2 cellular contexts compared by ENCODE assay signal in genomic region chr1:231934797-231935196, GRCh38.
A peak's percentile ranks its signal among the peaks of the same experiment; 100 is the strongest.
TF ChIP-seq lines count a peak whose summit lies in the region.

No MANE protein-coding gene starts in this region.

TF ChIP-seq in K562, 482 proteins besides CTCF, POLR2A, EP300 and RAD21 (continued from another document and continues in another):
- TF ChIP-seq E4F1 (CRISPR knock-in tag; IDR thresholded peaks at IDR 0.05; ENCODE audit: borderline replicate concordance) (no peak), TSHZ1 (CRISPR knock-in tag; IDR thresholded peaks at IDR 0.05) (no peak), FOXP4 (CRISPR knock-in tag; IDR thresholded peaks at IDR 0.05; ENCODE audit: borderline replicate concordance) (no peak), ZBTB9 (CRISPR knock-in tag; IDR thresholded peaks at IDR 0.05) (peak; percentile 52; the same call in 1 of the 2 replicates), ZMIZ1 (IDR thresholded peaks at IDR 0.05; ENCODE audit: low read depth in 2 of 2, low read length in 2 of 2) (peak in 1 of 2 experiments; percentile 76; a peak in 1 of 4 replicates), TAF7 (tag; IDR thresholded peaks at IDR 0.05) (no peak), TCF3 (CRISPR knock-in tag; IDR thresholded peaks at IDR 0.05) (peak; percentile 83), KDM1A (IDR thresholded peaks at IDR 0.05) (peak; percentile 74 to 78), XRCC5 (IDR thresholded peaks at IDR 0.05; ENCODE audit: low read depth, low read length) (no peak), CBX3 (IDR thresholded peaks at IDR 0.05; ENCODE audit: borderline replicate concordance in 1 of 2, low read length in 2 of 2) (no peak), RBM25 (IDR thresholded peaks at IDR 0.05; ENCODE audit: low read depth, low read length, severe bottlenecking) (no peak)

TF ChIP-seq in HepG2, 621 proteins besides CTCF, POLR2A, EP300 and RAD21 (continued from another document):
- no peak for TF ChIP-seq GMEB2 (CRISPR knock-in tag; IDR thresholded peaks at IDR 0.05; ENCODE audit: low read depth)
- TF ChIP-seq PITX1 (CRISPR knock-in tag; IDR thresholded peaks at IDR 0.05): peak; percentile 96
- TF ChIP-seq SRSF1 (optimal IDR thresholded peaks at IDR 0.05; ENCODE audit: low read depth, low read length): no peak
- no peak for TF ChIP-seq GATAD1 (CRISPR knock-in tag; IDR thresholded peaks at IDR 0.05)
- TF ChIP-seq ZNF263 (CRISPR knock-in tag; IDR thresholded peaks at IDR 0.05): peak; percentile 82
- 0 out of 2 replicates have a peak, but pooled peaks have one; percentile 35 for TF ChIP-seq CBFB (CRISPR knock-in tag; IDR thresholded peaks at IDR 0.05)
- TF ChIP-seq ARHGAP35 (CRISPR knock-in tag; IDR thresholded peaks at IDR 0.05; ENCODE audit: borderline replicate concordance): no peak
- TF ChIP-seq ZNF331 (CRISPR knock-in tag; IDR thresholded peaks at IDR 0.05): 0 out of 2 replicates have a peak, but pooled peaks have one; percentile 29
- no peak for TF ChIP-seq FOXA1 (IDR thresholded peaks at IDR 0.05)
- TF ChIP-seq FOXA1 (CRISPR knock-in tag; IDR thresholded peaks at IDR 0.05): peak; percentile 67
- TF ChIP-seq SMAD9 (CRISPR knock-in tag; IDR thresholded peaks at IDR 0.05): no peak
- no peak for TF ChIP-seq BORCS8-MEF2B (CRISPR knock-in tag; IDR thresholded peaks at IDR 0.05)
- TF ChIP-seq EZH2 (conservative IDR thresholded peaks at IDR 0.05; ENCODE audit: low read depth, low read length): no peak
- no peak for TF ChIP-seq ZNF768 (CRISPR knock-in tag; IDR thresholded peaks at IDR 0.05)
- no peak for TF ChIP-seq ATF7-NPFF (CRISPR knock-in tag; IDR thresholded peaks at IDR 0.05; ENCODE audit: low read depth)
- TF ChIP-seq HNF4A (CRISPR knock-in tag; IDR thresholded peaks at IDR 0.05): peak; percentile 23; the same call in 1 of the 2 replicates
- TF ChIP-seq ZNF33B (CRISPR knock-in tag; IDR thresholded peaks at IDR 0.05): no peak
- peak; percentile 19; the same call in 1 of the 2 replicates for TF ChIP-seq NCOA2 (CRISPR knock-in tag; IDR thresholded peaks at IDR 0.05)
- no peak for TF ChIP-seq KLF13 (CRISPR knock-in tag; IDR thresholded peaks at IDR 0.05)
- TF ChIP-seq HMG20B (CRISPR knock-in tag; conservative IDR thresholded peaks at IDR 0.05): 0 out of 2 replicates have a peak, but pooled peaks have one; percentile 33
- TF ChIP-seq FOXA3 (CRISPR knock-in tag; IDR thresholded peaks at IDR 0.05): 0 out of 2 replicates have a peak, but pooled peaks have one; percentile 16
- no peak for TF ChIP-seq ZNF136 (CRISPR knock-in tag; IDR thresholded peaks at IDR 0.05; ENCODE audit: low read depth)
- no peak for TF ChIP-seq SIX1 (CRISPR knock-in tag; IDR thresholded peaks at IDR 0.05; ENCODE audit: borderline replicate concordance)
- TF ChIP-seq ZNF549 (CRISPR knock-in tag; IDR thresholded peaks at IDR 0.05): no peak
- TF ChIP-seq TCF7 (IDR thresholded peaks at IDR 0.05; ENCODE audit: low read depth): 0 out of 2 replicates have a peak, but pooled peaks have one; percentile 9
- no peak for TF ChIP-seq ZNF513 (CRISPR knock-in tag; conservative IDR thresholded peaks at IDR 0.05)
- TF ChIP-seq SOX13 (IDR thresholded peaks at IDR 0.05): no peak
- TF ChIP-seq SOX13 (CRISPR knock-in tag; conservative IDR thresholded peaks at IDR 0.05 in 1 of 2, IDR thresholded peaks at IDR 0.05 in 1 of 2): peak in 1 of 2 experiments; percentile 31; a peak in 1 of 4 replicates
